ENCODE assay signal across 9 cellular contexts in the genomic region with DNA sequence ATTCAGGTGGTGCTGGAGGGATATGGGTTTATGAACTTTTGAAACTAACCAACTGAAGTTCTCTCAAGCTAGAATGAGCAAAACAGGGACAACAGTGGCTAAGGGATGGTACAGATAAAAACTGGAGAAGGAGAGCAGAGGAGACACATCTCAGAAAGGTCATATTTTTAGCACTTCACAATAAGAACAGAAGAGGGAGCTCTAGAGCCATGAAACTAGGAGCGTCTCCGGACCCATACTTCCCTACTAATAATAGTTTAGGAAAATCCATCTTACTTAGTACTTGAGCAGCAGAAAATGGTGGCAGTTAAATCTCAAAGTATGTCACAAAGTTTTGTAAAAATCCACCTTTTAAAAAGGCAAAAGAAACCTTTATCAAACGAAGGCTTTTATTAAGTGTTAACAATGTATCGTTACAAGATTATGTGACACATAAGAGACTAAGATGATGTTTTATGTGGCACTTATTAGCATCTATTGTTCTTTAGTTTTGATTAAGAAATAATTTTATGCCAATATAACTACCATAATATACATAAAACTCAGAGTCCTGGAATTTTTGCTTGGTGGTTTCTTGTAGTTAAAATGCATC.
DNase-seq lines count a peak whose midpoint lies in the region; ATAC-seq, FAIRE-seq and TF ChIP-seq lines count a peak whose summit lies in the region.
"Had no signal": no experiment of that assay in that cellular context is flagged by ENCODE, and none has a peak within 500 bp of the region (broad histone marks: within the 10 kb centered on the region; RNA-seq: fewer than 3 reads in every experiment).

No MANE protein-coding gene starts in this region.

- POLR2A ChIA-PET in OCI-LY7 (lab: Charles Lee) (interaction anchor here (0.6 kb wide), 1 partner anchor 9 kb away, joined by 3 read pairs; no protein-coding TSS in a partner anchor), H1 (lab: Charles Lee; ENCODE audit: partially characterized antibody) (no interaction called here)

- H3K9ac ChIP-seq in H1 (replicated peaks in 1 of 4; ENCODE audit: extremely low read depth in 1 of 4, low read depth in 3 of 4, low read length in 3 of 4) = no peak overlapping the region

- WGBS in H1 (ENCODE audit: extremely low coverage in 1 of 2, insufficient coverage in 1 of 2, insufficient read length in 1 of 2, insufficient replicate concordance in 2 of 2, low coverage in 1 of 2, low lambda C conversion rate in 2 of 2, missing lambda C conversion rate in 1 of 2), 2 experiments = 30% methylated on average over 4 of the region's 4 CpGs; no CpG with 5 or more reads in 1 of the 2 experiments

- no peak overlapping the region for H3K14ac ChIP-seq in H1 (ENCODE audit: insufficient read length)

- H3K36me3 ChIP-seq in OCI-LY7 (ENCODE audit: insufficient read depth, low read length) (no peaks in the 10 kb centered on the region), H1 (ENCODE audit: control insufficient read depth in 2 of 4, insufficient read depth in 4 of 4, low read length in 3 of 4) (no peaks in the 10 kb centered on the region)

- no peak overlapping the region for H3K23ac ChIP-seq in H1 (ENCODE audit: insufficient read length)

- H3K36me3 Mint-ChIP-seq in mesothelial cell of epicardium = no peaks in the 10 kb centered on the region
- H3K36me3 Mint-ChIP-seq: activated naive CD4-positive, alpha-beta T cell treated with anti-CD3 and anti-CD28 coated beads, Interleukin-2, amount 50 U/mL, for 72 hours had no signal

- no peak overlapping the region for H4K5ac ChIP-seq in H1 (ENCODE audit: insufficient read length, low read depth, low read length)

- no peaks in the 10 kb centered on the region for H3K27me3 ChIP-seq in H1 (replicated peaks in 1 of 4; ENCODE audit: control insufficient read depth in 3 of 4, extremely low read depth in 1 of 4, insufficient read depth in 3 of 4, low read length in 3 of 4)

- TF ChIP-seq EP300 in H1 (IDR thresholded peaks at IDR 0.05; ENCODE audit: borderline replicate concordance in 1 of 2, low read depth in 2 of 2, low read length in 2 of 2) = no peak

- H3K4me2 ChIP-seq in OCI-LY7 (ENCODE audit: low read length) (no peak overlapping the region), H1 (ENCODE audit: insufficient read depth in 1 of 2, low read depth in 2 of 2, low read length in 2 of 2) (no peak overlapping the region)

- H4K91ac ChIP-seq in H1 (replicated peaks; ENCODE audit: insufficient read length, low read length) = no peak overlapping the region

- TF ChIP-seq CTCF in OCI-LY7 (conservative IDR thresholded peaks at IDR 0.05; ENCODE audit: low read length) = peak; percentile 86
- TF ChIP-seq CTCF in H1 (IDR thresholded peaks at IDR 0.05; ENCODE audit: control extremely low read depth in 1 of 3, insufficient read depth in 1 of 3, low read depth in 1 of 3, low read length in 3 of 3) = peak in 2 of 3 experiments; percentile 60 to 69; a peak in 3 of 4 replicates
- peak; percentile 69 for TF ChIP-seq CTCF in mesothelial cell of epicardium (IDR thresholded peaks at IDR 0.05; ENCODE audit: unreplicated experiment)

- no peaks in the 10 kb centered on the region for H3K23me2 ChIP-seq in H1 (ENCODE audit: low read depth, low read length)

- H3K4me3 ChIP-seq in OCI-LY7 (ENCODE audit: low read depth, low read length, poor library complexity, severe bottlenecking) (no peak overlapping the region), H1 (ENCODE audit: extremely low read depth in 1 of 4, insufficient read depth in 2 of 4, low read depth in 3 of 4, low read length in 4 of 4) (no peak overlapping the region)

- H3K9me3 ChIP-seq in OCI-LY7 (ENCODE audit: low read length) (no peaks in the 10 kb centered on the region), H1 (ENCODE audit: insufficient read depth in 2 of 2, low read depth in 1 of 2, low read length in 1 of 2) (no peaks in the 10 kb centered on the region)

- no peaks in the 10 kb centered on the region for H3K27me3 Mint-ChIP-seq in mesothelial cell of epicardium (ENCODE audit: low read depth)

- CTCF ChIA-PET in OCI-LY7 (lab: Charles Lee; ENCODE audit: unreplicated experiment) (no interaction called here), H1 (lab: Charles Lee; ENCODE audit: partially characterized antibody) (interaction anchor here (0.7 to 5.3 kb wide), 21 partner anchors 9 to 333 kb away, joined by 3 to 47 read pairs (median 4); no protein-coding TSS in a partner anchor)

- BruUV-seq in OCI-LY7 (replicated peaks; lab: Mats Ljungman, UMichigan) = no TSS peak

- H4K20me1 ChIP-seq in OCI-LY7 (ENCODE audit: insufficient read depth, low read length) (no peaks in the 10 kb centered on the region), H1 (replicated peaks in 1 of 2; ENCODE audit: control insufficient read depth in 1 of 2, insufficient read depth in 2 of 2, low read length in 2 of 2) (no peaks in the 10 kb centered on the region)

- H2BK20ac ChIP-seq in H1 (ENCODE audit: low read length) = no peak overlapping the region

- H3K4me3 Mint-ChIP-seq in mesothelial cell of epicardium = no peak overlapping the region

- no peak overlapping the region for H4K8ac ChIP-seq in H1 (ENCODE audit: extremely low read depth, insufficient read depth, low read length)

- H2BK15ac ChIP-seq in H1 (ENCODE audit: low read length) = no peak overlapping the region

- TF ChIP-seq RAD21 in H1 (IDR thresholded peaks at IDR 0.05 in 1 of 2, conservative IDR thresholded peaks at IDR 0.05 in 1 of 2; ENCODE audit: low read depth in 2 of 2, low read length in 2 of 2) = peak; percentile 89 to 92

- H2AFZ ChIP-seq in OCI-LY7 (ENCODE audit: low read length) = no peak overlapping the region
- H2AFZ ChIP-seq in H1 (ENCODE audit: low read length) = no peak overlapping the region

- H2BK12ac ChIP-seq in H1 (ENCODE audit: low read depth, low read length) = no peak overlapping the region

- H3K27ac ChIP-seq in OCI-LY7 (ENCODE audit: low read depth, low read length, poor library complexity, severe bottlenecking) (no peak overlapping the region), H1 (ENCODE audit: low read depth, low read length) (no peak overlapping the region)

- H2AK5ac ChIP-seq in H1 (ENCODE audit: low read depth, low read length) = no peak overlapping the region

- H3K79me1 ChIP-seq in H1 (ENCODE audit: low read depth, low read length) = no peaks in the 10 kb centered on the region

- intact Hi-C loops in OCI-LY7 (cut with micrococcal nuclease; ENCODE audit: unreplicated experiment) = loop anchor here (2.0 to 10.0 kb wide), 3 partner anchors 252 to 979 kb away; no protein-coding TSS in a partner anchor

- peak; percentile 44 for DNase-seq in G401 (ENCODE audit: low spot score)
- peak; percentile 36 for DNase-seq in HPDE6-E6E7 (ENCODE audit: extremely low spot score)
- DNase-seq in OCI-LY7 (ENCODE audit: low spot score) = peak; percentile 35
- peak in 1 of 2 experiments; percentile 3 for DNase-seq in H1 (ENCODE audit: low read depth in 1 of 2, low spot score in 2 of 2)
- DNase-seq in mesothelial cell of epicardium (ENCODE audit: low spot score in 2 of 2, unreplicated experiment in 2 of 2) = no peak
- DNase-seq in UCSD-AML1 (lab: John Stamatoyannopoulos, UW; ENCODE audit: unreplicated experiment) = no peak
- DNase-seq in stimulated activated CD8-positive, alpha-beta memory T cell treated with anti-CD3 and anti-CD28 coated beads, Interleukin-4, amount 100 ng/mL, for 48 hours = no peak

- H3K4me1 Mint-ChIP-seq in mesothelial cell of epicardium = peaks cover 11% of the 10 kb centered on the region

- in situ Hi-C loops in G401 (cut with HindIII; ENCODE audit: low sequenced_read_pairs) = loop anchor here (25.0 kb wide), 1 partner anchor 257 kb away; no protein-coding TSS in a partner anchor

- no peak overlapping the region for H3K27ac Mint-ChIP-seq in mesothelial cell of epicardium
- H3K27ac Mint-ChIP-seq: activated naive CD4-positive, alpha-beta T cell treated with anti-CD3 and anti-CD28 coated beads, Interleukin-2, amount 50 U/mL, for 72 hours had no signal

- H3K4me1 ChIP-seq in OCI-LY7 (ENCODE audit: insufficient read depth, low read length, poor library complexity, severe bottlenecking) (no peaks in the 10 kb centered on the region), H1 (replicated peaks in 1 of 4; ENCODE audit: control insufficient read depth in 3 of 4, insufficient read depth in 4 of 4, low read length in 3 of 4) (no peaks in the 10 kb centered on the region)

- H3K4ac ChIP-seq in H1 (replicated peaks; ENCODE audit: insufficient read length, low read depth, low read length) = no peak overlapping the region

- no peak for TF ChIP-seq POLR2A in H1 (IDR thresholded peaks at IDR 0.05; ENCODE audit: control extremely low read depth in 1 of 2, low read depth in 2 of 2, low read length in 2 of 2)

- H3K9me2 ChIP-seq in OCI-LY7 (ENCODE audit: insufficient read depth, low read length) = no peaks in the 10 kb centered on the region

- no peaks in the 10 kb centered on the region for H3K9me3 Mint-ChIP-seq in mesothelial cell of epicardium
- H3K9me3 Mint-ChIP-seq: activated naive CD4-positive, alpha-beta T cell treated with anti-CD3 and anti-CD28 coated beads, Interleukin-2, amount 50 U/mL, for 72 hours had no signal

- no peak overlapping the region for H2BK5ac ChIP-seq in H1 (ENCODE audit: low read depth, low read length)

- ATAC-seq in GM21360 (IDR thresholded peaks at IDR 0.05; ENCODE audit: unreplicated experiment) = peak; percentile 85

- FAIRE-seq in H1 (lab: Jason Lieb, UNC) = peak; percentile 13

- H3K79me2 ChIP-seq in OCI-LY7 (ENCODE audit: insufficient read depth, low read depth, low read length) = no peaks in the 10 kb centered on the region
- H3K79me2 ChIP-seq in H1 (ENCODE audit: control insufficient read depth in 1 of 2, insufficient read depth in 2 of 2, low read length in 2 of 2) = no peaks in the 10 kb centered on the region

- H2BK120ac ChIP-seq in H1 (replicated peaks; ENCODE audit: low read depth, low read length) = no peak overlapping the region

- no peak overlapping the region for H3K56ac ChIP-seq in H1 (replicated peaks; ENCODE audit: insufficient read length, low read depth, low read length)

- no peak overlapping the region for H3K18ac ChIP-seq in H1 (ENCODE audit: extremely low read depth, low read length)

Comparison
In these comparisons a context has a peak if more than half of its experiments do, and no peak if none do; other contexts are left out.
1. DNase-seq: peak in G401 (single experiment), HPDE6-E6E7 (single experiment) and OCI-LY7 (single experiment); none in mesothelial cell of epicardium (0 of 2), UCSD-AML1 (single experiment) and stimulated activated CD8-positive, alpha-beta memory T cell treated with anti-CD3 and anti-CD28 coated beads, Interleukin-4, amount 100 ng/mL, for 48 hours (single experiment).
2. Peak in every context shown above with its lines, with median percentiles within 50 percentile points of each other: CTCF ChIP-seq.